In the genomic region with DNA sequence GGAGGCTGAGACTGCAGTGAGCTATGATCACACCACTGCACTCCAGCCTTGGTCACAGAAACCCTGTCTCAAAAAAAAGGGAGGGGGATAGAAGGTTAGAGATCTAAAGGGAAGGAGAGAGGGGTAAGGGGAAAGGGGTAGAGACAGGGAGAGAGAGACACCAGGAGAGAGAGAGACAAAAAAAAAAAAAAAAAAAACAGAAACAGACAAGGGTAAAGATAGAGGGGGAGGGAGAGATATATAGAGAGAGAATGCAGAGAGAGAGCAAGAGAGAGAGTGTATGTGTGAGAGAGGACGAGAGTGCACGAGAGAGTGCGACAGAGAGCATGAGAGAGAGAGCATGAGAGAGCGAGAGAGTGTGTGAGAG, we compare ENCODE assay signal across 2 cellular contexts.
TF ChIP-seq lines count a peak whose summit lies in the region.

No MANE protein-coding gene starts in this region.

TF ChIP-seq in IMR-90, 13 proteins besides CTCF, POLR2A, EP300 and RAD21:
- TF ChIP-seq USF2 (IDR thresholded peaks at IDR 0.05; ENCODE audit: low read depth, low read length) (no peak), NFE2L2 (IDR thresholded peaks at IDR 0.05; ENCODE audit: low read depth, low read length) (no peak), RFX5 (IDR thresholded peaks at IDR 0.05; ENCODE audit: low read depth, low read length) (no peak), RCOR1 (IDR thresholded peaks at IDR 0.05; ENCODE audit: insufficient replicate concordance, low read length) (no peak)

TF ChIP-seq in neural cell, 6 proteins besides CTCF, POLR2A, EP300 and RAD21:
- TF ChIP-seq REST (IDR thresholded peaks at IDR 0.05; ENCODE audit: borderline replicate concordance) = no peak
- no peak for TF ChIP-seq POLR2AphosphoS5 (IDR thresholded peaks at IDR 0.05)
- no peak for TF ChIP-seq TAF1 (IDR thresholded peaks at IDR 0.05; ENCODE audit: low read depth)
- no peak for TF ChIP-seq MXI1 (conservative IDR thresholded peaks at IDR 0.05; ENCODE audit: poor library complexity, severe bottlenecking)
- no peak for TF ChIP-seq EZH2 (IDR thresholded peaks at IDR 0.05; ENCODE audit: borderline replicate concordance, insufficient read depth, low read length, poor library complexity, severe bottlenecking)
- TF ChIP-seq SMC3 (conservative IDR thresholded peaks at IDR 0.05; ENCODE audit: poor library complexity) = no peak
